In genomic region chr13:89214115-89214514, GRCh38 we compare ENCODE assay signal across 33 cellular contexts.
"Had no signal": no experiment of that assay in that cellular context is flagged by ENCODE, and none has a peak within 500 bp of the region (broad histone marks: within the 10 kb centered on the region; RNA-seq: fewer than 3 reads in every experiment).

No MANE protein-coding gene starts in this region.

- H3K9me3 Mint-ChIP-seq: activated T-cell treated with anti-CD3 and anti-CD28 coated beads, Interleukin-2, amount 50 U/mL, for 72 hours; activated T-helper 17 cell treated with anti-CD3 and anti-CD28 coated beads, Interleukin-2, amount 50 U/mL, for 72 hours had no signal

- H3K4me3 Mint-ChIP-seq: activated B cell treated with CpG ODN at 0.5 μM for 24 hours; activated CD4-positive, alpha-beta memory T cell treated with anti-CD3 and anti-CD28 coated beads for 36 hours; activated naive CD4-positive, alpha-beta T cell treated with anti-CD3 and anti-CD28 coated beads, Interleukin-2, amount 50 U/mL, for 24 hours; activated naive CD8-positive, alpha-beta T cell treated with anti-CD3 and anti-CD28 coated beads, Interleukin-2, amount 10 ng/mL, durations not matched to agents 7 days and 5 days; activated T-cell treated with anti-CD3 and anti-CD28 coated beads, Interleukin-2, amount 50 U/mL, for 72 hours; activated T-helper 17 cell treated with anti-CD3 and anti-CD28 coated beads, Interleukin-2, amount 50 U/mL, for 72 hours; T-cell had no signal

- H3K36me3 Mint-ChIP-seq: activated CD4-positive, alpha-beta memory T cell treated with anti-CD3 and anti-CD28 coated beads for 36 hours; activated naive CD4-positive, alpha-beta T cell treated with anti-CD3 and anti-CD28 coated beads, Interleukin-2, amount 50 U/mL, for 24 hours; activated naive CD8-positive, alpha-beta T cell treated with anti-CD3 and anti-CD28 coated beads, Interleukin-2, amount 10 ng/mL, durations not matched to agents 7 days and 5 days; T-cell had no signal

- ATAC-seq: activated T-cell treated with anti-CD3 and anti-CD28 coated beads, Interleukin-2, amount 50 U/mL, for 72 hours; activated T-helper 17 cell treated with anti-CD3 and anti-CD28 coated beads, Interleukin-2, amount 50 U/mL, for 72 hours; PC-3; SK-N-SH treated with all-trans-retinoic acid at 6 μM for 48 hours; T-cell had no signal

- H3K27me3 Mint-ChIP-seq: activated B cell treated with CpG ODN at 0.5 μM for 24 hours; activated CD4-positive, alpha-beta memory T cell treated with anti-CD3 and anti-CD28 coated beads for 36 hours; activated naive CD4-positive, alpha-beta T cell treated with anti-CD3 and anti-CD28 coated beads, Interleukin-2, amount 50 U/mL, for 24 hours; activated T-helper 17 cell treated with anti-CD3 and anti-CD28 coated beads, Interleukin-2, amount 50 U/mL, for 72 hours; T-cell had no signal

- H3K4me1 Mint-ChIP-seq: activated B cell treated with CpG ODN at 0.5 μM for 24 hours; activated naive CD4-positive, alpha-beta T cell treated with anti-CD3 and anti-CD28 coated beads, Interleukin-2, amount 50 U/mL, for 24 hours; activated naive CD8-positive, alpha-beta T cell treated with anti-CD3 and anti-CD28 coated beads, Interleukin-2, amount 10 ng/mL, durations not matched to agents 7 days and 5 days; activated T-helper 17 cell treated with anti-CD3 and anti-CD28 coated beads, Interleukin-2, amount 50 U/mL, for 72 hours; T-cell had no signal

- DNase-seq: activated B cell treated with CpG ODN at 0.5 μM for 24 hours; activated CD4-positive, alpha-beta memory T cell treated with anti-CD3 and anti-CD28 coated beads for 36 hours; activated CD4-positive, alpha-beta T cell treated with anti-CD3 and anti-CD28 coated beads for 4 hours; activated CD4-positive, alpha-beta T cell treated with anti-CD3 and anti-CD28 coated beads, Interleukin-2, amount 50 U/mL, for 1 hour; activated CD4-positive, CD25-positive, alpha-beta regulatory T cell treated with anti-CD3 and anti-CD28 coated beads, Interleukin-2, amount 50 U/mL, for 72 hours; activated CD8-positive, alpha-beta memory T cell treated with anti-CD3 and anti-CD28 coated beads, Interleukin-2, amount 50 U/mL, for 4 hours; activated effector memory CD4-positive, alpha-beta T cell treated with anti-CD3 and anti-CD28 coated beads, Interleukin-2, amount 50 U/mL, for 16 hours; activated naive CD4-positive, alpha-beta T cell; activated naive CD8-positive, alpha-beta T cell treated with anti-CD3 and anti-CD28 coated beads, Interleukin-2, amount 10 ng/mL, durations not matched to agents 7 days and 5 days; activated T-cell treated with anti-CD3 and anti-CD28 coated beads, Interleukin-2, amount 50 U/mL, for 72 hours; amygdala; brain microvascular endothelial cell; central memory CD4-positive, alpha-beta T cell; Kasumi-1; KBM-7; MG63; NCI-H1048; NCI-H187 treated with DMSO at 0.1 percent for 48 hours; NCI-H2171 treated with DMSO at 0.1 percent for 48 hours; NCI-H510A treated with DMSO at 0.1 percent for 48 hours; NCI-H526 treated with DMSO at 0.1 percent for 48 hours; NCI-H82; NK-92 treated with Interleukin-12 subunit alpha and Interleukin-12 subunit beta, amount 100 ng/mL, for 24 hours; PC-3; Peyer's patch; RPMI8226; SHP77 treated with DMSO at 0.1 percent for 48 hours; T-cell; T-helper 2 cell; T-helper 9 cell had no signal

- H3K27ac Mint-ChIP-seq: activated B cell treated with CpG ODN at 0.5 μM for 24 hours; activated CD4-positive, alpha-beta memory T cell treated with anti-CD3 and anti-CD28 coated beads for 36 hours; activated naive CD4-positive, alpha-beta T cell treated with anti-CD3 and anti-CD28 coated beads, Interleukin-2, amount 50 U/mL, for 24 hours; activated naive CD8-positive, alpha-beta T cell treated with anti-CD3 and anti-CD28 coated beads, Interleukin-2, amount 10 ng/mL, durations not matched to agents 7 days and 5 days; activated T-cell treated with anti-CD3 and anti-CD28 coated beads, Interleukin-2, amount 50 U/mL, for 72 hours; activated T-helper 17 cell treated with anti-CD3 and anti-CD28 coated beads, Interleukin-2, amount 50 U/mL, for 72 hours; T-cell had no signal
